ENCODE assay signal across 7 cellular contexts in the genomic region with DNA sequence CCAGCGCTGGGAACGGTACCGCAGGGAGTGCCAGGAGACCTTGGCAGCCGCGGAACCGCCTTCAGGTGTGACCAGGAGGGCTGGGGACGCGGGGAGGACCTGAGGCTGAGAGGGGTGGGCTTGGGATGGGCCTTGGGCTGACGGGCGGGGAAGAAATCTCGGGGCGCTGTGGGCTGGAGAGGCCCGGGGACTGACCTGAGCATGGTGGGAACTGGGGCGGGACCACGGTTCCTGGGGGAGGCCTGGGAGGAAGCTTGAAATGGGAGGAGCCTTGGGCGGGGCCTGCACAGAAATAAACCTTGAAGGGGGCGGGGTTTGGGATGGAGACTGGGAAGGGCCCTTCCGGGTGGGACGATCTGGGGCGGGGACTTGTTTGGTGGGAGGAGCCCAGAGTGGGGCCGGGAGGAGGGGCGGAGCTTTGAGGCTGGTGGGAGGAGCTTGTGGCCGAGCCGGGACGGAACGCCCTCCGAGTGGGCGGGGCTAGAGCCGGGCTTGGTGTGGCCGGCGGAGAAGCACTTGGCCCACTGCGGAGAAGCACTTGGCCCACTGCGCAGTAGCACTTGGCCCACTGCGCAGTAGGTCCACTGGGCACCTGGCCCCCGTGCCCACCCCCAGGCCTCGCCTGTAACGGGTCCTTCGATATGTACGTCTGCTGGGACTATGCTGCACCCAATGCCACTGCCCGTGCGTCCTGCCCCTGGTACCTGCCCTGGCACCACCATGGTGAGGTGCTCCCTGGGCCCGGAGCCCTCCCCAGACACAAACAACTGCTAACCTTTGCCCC. TPM values are rescaled to one million over a fixed set of nuclear protein-coding genes. Genes with fewer than 3 reads are reported as not detected.
DNase-seq lines count a peak whose midpoint lies in the region; ATAC-seq and TF ChIP-seq lines count a peak whose summit lies in the region.

No MANE protein-coding gene starts in this region.

- H3K4me3 Mint-ChIP-seq in activated naive CD4-positive, alpha-beta T cell treated with anti-CD3 and anti-CD28 coated beads for 36 hours = peak overlapping the region; percentile 41

- ATAC-seq in HG02840 (IDR thresholded peaks at IDR 0.05; ENCODE audit: low FRiP score, unreplicated experiment) (peak; percentile 41), GM19324 (IDR thresholded peaks at IDR 0.05; ENCODE audit: low FRiP score, unreplicated experiment) (no peak)

- no peaks in the 10 kb centered on the region for H3K36me3 Mint-ChIP-seq in activated naive CD4-positive, alpha-beta T cell treated with anti-CD3 and anti-CD28 coated beads for 36 hours (ENCODE audit: low read depth)

- DNase-seq in GM13977 (ENCODE audit: low spot score) = peak; percentile 97
- DNase-seq in NOMO-1 treated with DMSO at 0.1 percent for 48 hours (lab: John Stamatoyannopoulos, UW; ENCODE audit: unreplicated experiment) = peak; percentile 33
- peak; percentile 78 for DNase-seq in activated naive CD4-positive, alpha-beta T cell treated with anti-CD3 and anti-CD28 coated beads for 36 hours
- DNase-seq in glomerular visceral epithelial cell (ENCODE audit: extremely low spot score) = peak; percentile 76
- peak; percentile 62 for DNase-seq in occipital lobe (lab: John Stamatoyannopoulos, UW)

- intact Hi-C loops in activated naive CD4-positive, alpha-beta T cell treated with anti-CD3 and anti-CD28 coated beads for 36 hours (cut with micrococcal nuclease) = no loop called here

- no peak overlapping the region for H3K27ac Mint-ChIP-seq in activated naive CD4-positive, alpha-beta T cell treated with anti-CD3 and anti-CD28 coated beads for 36 hours

- peaks cover 36% of the 10 kb centered on the region for H3K4me1 Mint-ChIP-seq in activated naive CD4-positive, alpha-beta T cell treated with anti-CD3 and anti-CD28 coated beads for 36 hours (ENCODE audit: low read depth)

- H3K27me3 Mint-ChIP-seq in activated naive CD4-positive, alpha-beta T cell treated with anti-CD3 and anti-CD28 coated beads for 36 hours (ENCODE audit: low read depth) = peaks cover 20% of the 10 kb centered on the region

- in situ Hi-C loops in GM13977 (cut with MboI; ENCODE audit: low pct_unique_long_range_greater_than_20kb, low sequenced_read_pairs, unreplicated experiment) = no loop called here

- no peaks in the 10 kb centered on the region for H3K9me3 Mint-ChIP-seq in activated naive CD4-positive, alpha-beta T cell treated with anti-CD3 and anti-CD28 coated beads for 36 hours

- CTCF ChIA-PET in activated naive CD4-positive, alpha-beta T cell treated with anti-CD3 and anti-CD28 coated beads for 36 hours (lab: Charles Lee) = interaction anchor here (1.0 kb wide), 2 partner anchors 10 to 28 kb away, joined by 4 read pairs; no protein-coding TSS in a partner anchor

- no peak for TF ChIP-seq CTCF in GM13977 (IDR thresholded peaks at IDR 0.05; ENCODE audit: extremely low read depth, insufficient read depth, missing control alignments)

RNA-seq across cellular contexts. Expression of gene GIPR, which starts 2.8 kb away (rescaled TPM):
- 1 to 10 TPM; 1.8 to 2.3 TPM for total RNA-seq in activated naive CD4-positive, alpha-beta T cell treated with anti-CD3 and anti-CD28 coated beads for 36 hours
- total RNA-seq in occipital lobe = not detected

RNA-seq across cellular contexts. Expression of gene SNRPD2, which starts 20.9 kb away (rescaled TPM):
- total RNA-seq in activated naive CD4-positive, alpha-beta T cell treated with anti-CD3 and anti-CD28 coated beads for 36 hours = 100 to 1,000 TPM; 976 to 988 TPM
- 108 TPM for total RNA-seq in occipital lobe

RNA-seq across cellular contexts. Expression of gene QPCTL, which starts 21.6 kb away (rescaled TPM):
- total RNA-seq in activated naive CD4-positive, alpha-beta T cell treated with anti-CD3 and anti-CD28 coated beads for 36 hours = 10 to 100 TPM; 12.0 to 14.1 TPM
- 8.0 TPM for total RNA-seq in occipital lobe

RNA-seq across cellular contexts. Expression of gene EML2, which starts 31.7 kb away (rescaled TPM):
- total RNA-seq in activated naive CD4-positive, alpha-beta T cell treated with anti-CD3 and anti-CD28 coated beads for 36 hours = 100 to 1,000 TPM; 145 to 159 TPM
- total RNA-seq in occipital lobe = 15.8 TPM

RNA-seq across cellular contexts. Expression of gene FBXO46, which starts 59.8 kb away (rescaled TPM):
- total RNA-seq in activated naive CD4-positive, alpha-beta T cell treated with anti-CD3 and anti-CD28 coated beads for 36 hours = 10 to 100 TPM; 21.8 to 23.2 TPM
- total RNA-seq in occipital lobe = 11.4 TPM

Comparison
In these comparisons a context has a peak if more than half of its experiments do, and no peak if none do; other contexts are left out.
1. DNase-seq: peak in every context shown above with its lines; median percentile 97 in GM13977; 78 in activated naive CD4-positive, alpha-beta T cell treated with anti-CD3 and anti-CD28 coated beads for 36 hours; 76 in glomerular visceral epithelial cell; 62 in occipital lobe; 33 in NOMO-1 treated with DMSO at 0.1 percent for 48 hours.